Comparison of ENCODE assay signal across 1 cellular context in the genomic region with DNA sequence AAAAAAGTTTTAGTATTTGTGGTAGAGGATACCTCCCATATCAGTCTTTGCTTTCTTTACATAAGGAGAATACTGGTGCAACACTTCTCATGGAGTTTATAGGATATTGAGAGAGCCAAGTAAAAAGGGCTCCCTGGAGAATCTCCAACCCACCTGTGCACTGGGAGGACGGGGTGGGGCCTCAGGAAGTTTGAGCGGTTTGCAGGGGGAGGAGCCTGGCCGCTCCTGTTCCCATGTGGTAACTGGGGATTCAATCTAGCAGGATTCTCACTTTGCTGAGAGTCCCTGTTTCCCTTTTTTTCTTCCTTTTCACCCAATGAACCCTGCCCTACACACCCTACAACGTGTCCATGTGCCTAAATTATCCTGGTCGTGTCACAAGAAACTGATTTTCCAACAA.
TF ChIP-seq lines count a peak whose summit lies in the region.

No MANE protein-coding gene starts in this region.

TF ChIP-seq in HCT116, 20 proteins besides CTCF, POLR2A, EP300 and RAD21 (continued from another document):
- TF ChIP-seq, protein P1, sequence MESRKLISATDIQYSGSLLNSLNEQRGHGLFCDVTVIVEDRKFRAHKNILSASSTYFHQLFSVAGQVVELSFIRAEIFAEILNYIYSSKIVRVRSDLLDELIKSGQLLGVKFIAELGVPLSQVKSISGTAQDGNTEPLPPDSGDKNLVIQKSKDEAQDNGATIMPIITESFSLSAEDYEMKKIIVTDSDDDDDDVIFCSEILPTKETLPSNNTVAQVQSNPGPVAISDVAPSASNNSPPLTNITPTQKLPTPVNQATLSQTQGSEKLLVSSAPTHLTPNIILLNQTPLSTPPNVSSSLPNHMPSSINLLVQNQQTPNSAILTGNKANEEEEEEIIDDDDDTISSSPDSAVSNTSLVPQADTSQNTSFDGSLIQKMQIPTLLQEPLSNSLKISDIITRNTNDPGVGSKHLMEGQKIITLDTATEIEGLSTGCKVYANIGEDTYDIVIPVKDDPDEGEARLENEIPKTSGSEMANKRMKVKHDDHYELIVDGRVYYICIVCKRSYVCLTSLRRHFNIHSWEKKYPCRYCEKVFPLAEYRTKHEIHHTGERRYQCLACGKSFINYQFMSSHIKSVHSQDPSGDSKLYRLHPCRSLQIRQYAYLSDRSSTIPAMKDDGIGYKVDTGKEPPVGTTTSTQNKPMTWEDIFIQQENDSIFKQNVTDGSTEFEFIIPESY (IDR thresholded peaks at IDR 0.05; ENCODE audit: extremely low read depth, insufficient replicate concordance, low read length) = no peak
- TF ChIP-seq ZFX (IDR thresholded peaks at IDR 0.05) = no peak
- no peak for TF ChIP-seq SP1 (IDR thresholded peaks at IDR 0.05; ENCODE audit: low read depth)
- TF ChIP-seq EZH2 (IDR thresholded peaks at IDR 0.05) = no peak
- no peak for TF ChIP-seq ZNF274 (IDR thresholded peaks at IDR 0.05; ENCODE audit: low read depth, low read length)
- TF ChIP-seq CBX3 (IDR thresholded peaks at IDR 0.05; ENCODE audit: low read depth) = no peak
- no peak for TF ChIP-seq ATF3 (IDR thresholded peaks at IDR 0.05)
- no peak for TF ChIP-seq YY1 (IDR thresholded peaks at IDR 0.05; ENCODE audit: extremely low read depth, insufficient replicate concordance, low read depth, low read length)
